ENCODE assay signal across 33 cellular contexts in genomic region chr3:120339362-120339761, GRCh38. TPM values are rescaled to one million over a fixed set of nuclear protein-coding genes. Genes with fewer than 3 reads are reported as not detected.
"Had no signal": no experiment of that assay in that cellular context is flagged by ENCODE, and none has a peak within 500 bp of the region (broad histone marks: within the 10 kb centered on the region; RNA-seq: fewer than 3 reads in every experiment).

No MANE protein-coding gene starts in this region.

- H2AFZ ChIP-seq: hepatocyte had no signal

- DNase-seq: activated CD4-positive, alpha-beta memory T cell treated with anti-CD3 and anti-CD28 coated beads for 36 hours; activated CD4-positive, alpha-beta T cell treated with anti-CD3 and anti-CD28 coated beads for 36 hours; activated CD4-positive, alpha-beta T cell treated with anti-CD3 and anti-CD28 coated beads, Interleukin-2, amount 10 ng/mL, durations not matched to agents 24 days and 14 days; activated CD4-positive, CD25-positive, alpha-beta regulatory T cell; activated CD4-positive, CD25-positive, alpha-beta regulatory T cell treated with anti-CD3 and anti-CD28 coated beads, Interleukin-2, amount 50 U/mL, for 72 hours; activated CD8-positive, alpha-beta memory T cell treated with anti-CD3 and anti-CD28 coated beads, Interleukin-2, amount 10 ng/mL, durations not matched to agents 7 days and 5 days; activated CD8-positive, alpha-beta memory T cell treated with anti-CD3 and anti-CD28 coated beads, Interleukin-2, amount 50 U/mL, for 4 hours; activated CD8-positive, alpha-beta T cell treated with anti-CD3 and anti-CD28 coated beads, Interleukin-2, amount 10 ng/mL, durations not matched to agents 7 days and 5 days; activated effector memory CD4-positive, alpha-beta T cell treated with anti-CD3 and anti-CD28 coated beads, Interleukin-2, amount 50 U/mL, for 16 hours; activated naive CD4-positive, alpha-beta T cell treated with anti-CD3 and anti-CD28 coated beads, Interleukin-2, amount 10 ng/mL, durations not matched to agents 7 days and 5 days; activated T-cell treated with anti-CD3 and anti-CD28 coated beads, Interleukin-2, amount 50 U/mL, for 24 hours; central memory CD4-positive, alpha-beta T cell; cerebellar nuclear complex; colonic mucosa; effector CD8-positive, alpha-beta T cell; esophagus squamous epithelium; foreskin melanocyte; heart right ventricle; T-helper 1 cell; T-helper 17 cell; T1000 had no signal

- FAIRE-seq: endometrium, endothelial cell of umbilical vein had no signal

- H3K9me3 ChIP-seq: colonic mucosa had no signal

- H3K4me3 Mint-ChIP-seq: activated CD4-positive, alpha-beta memory T cell treated with anti-CD3 and anti-CD28 coated beads for 36 hours; activated CD4-positive, alpha-beta T cell treated with anti-CD3 and anti-CD28 coated beads for 36 hours; activated CD4-positive, alpha-beta T cell treated with anti-CD3 and anti-CD28 coated beads, Interleukin-2, amount 10 ng/mL, durations not matched to agents 24 days and 14 days; activated CD8-positive, alpha-beta memory T cell treated with anti-CD3 and anti-CD28 coated beads, Interleukin-2, amount 10 ng/mL, durations not matched to agents 7 days and 5 days; activated CD8-positive, alpha-beta T cell treated with anti-CD3 and anti-CD28 coated beads, Interleukin-2, amount 10 ng/mL, durations not matched to agents 7 days and 5 days; activated naive CD4-positive, alpha-beta T cell treated with anti-CD3 and anti-CD28 coated beads, Interleukin-2, amount 10 ng/mL, durations not matched to agents 7 days and 5 days; activated naive CD8-positive, alpha-beta T cell; activated T-cell treated with anti-CD3 and anti-CD28 coated beads, Interleukin-2, amount 50 U/mL, for 24 hours; brain; T-helper 17 cell; T-helper 2 cell treated with Interferon-gamma antibody and Interleukin-4, amounts not matched to agents 5 μg/mL and 100 μg/mL, for 36 hours had no signal

- H3K4me3 ChIP-seq: ascending aorta, breast epithelium, cardiac muscle cell, colonic mucosa, esophagus squamous epithelium, gastroesophageal sphincter, heart right ventricle, hepatocyte had no signal

- H3K27ac ChIP-seq: ascending aorta, breast epithelium, cardiac muscle cell, colonic mucosa, epithelial cell of prostate, esophagus squamous epithelium, gastroesophageal sphincter, heart right ventricle, hepatocyte had no signal

- H3K4me1 ChIP-seq: ascending aorta, breast epithelium, colonic mucosa had no signal

- H3K36me3 ChIP-seq: breast epithelium, colonic mucosa had no signal

- H3K27me3 Mint-ChIP-seq: activated CD4-positive, alpha-beta memory T cell treated with anti-CD3 and anti-CD28 coated beads for 36 hours; activated CD4-positive, alpha-beta T cell treated with anti-CD3 and anti-CD28 coated beads for 36 hours; activated CD4-positive, alpha-beta T cell treated with anti-CD3 and anti-CD28 coated beads, Interleukin-2, amount 10 ng/mL, durations not matched to agents 24 days and 14 days; activated CD8-positive, alpha-beta memory T cell treated with anti-CD3 and anti-CD28 coated beads, Interleukin-2, amount 10 ng/mL, durations not matched to agents 7 days and 5 days; activated naive CD4-positive, alpha-beta T cell treated with anti-CD3 and anti-CD28 coated beads, Interleukin-2, amount 10 ng/mL, durations not matched to agents 7 days and 5 days; activated naive CD8-positive, alpha-beta T cell; activated T-cell treated with anti-CD3 and anti-CD28 coated beads, Interleukin-2, amount 50 U/mL, for 24 hours; brain; T-helper 17 cell had no signal

- H3K27ac Mint-ChIP-seq: activated CD4-positive, alpha-beta memory T cell treated with anti-CD3 and anti-CD28 coated beads for 36 hours; activated CD4-positive, alpha-beta T cell treated with anti-CD3 and anti-CD28 coated beads for 36 hours; activated CD8-positive, alpha-beta memory T cell treated with anti-CD3 and anti-CD28 coated beads, Interleukin-2, amount 10 ng/mL, durations not matched to agents 7 days and 5 days; activated CD8-positive, alpha-beta T cell treated with anti-CD3 and anti-CD28 coated beads, Interleukin-2, amount 10 ng/mL, durations not matched to agents 7 days and 5 days; activated naive CD4-positive, alpha-beta T cell treated with anti-CD3 and anti-CD28 coated beads, Interleukin-2, amount 10 ng/mL, durations not matched to agents 7 days and 5 days; activated naive CD8-positive, alpha-beta T cell; activated T-helper 2 cell treated with anti-CD3 and anti-CD28 coated beads, Interferon-gamma antibody, Interleukin-2, Interleukin-4, amounts not matched to agents 10 μg/mL and 5 μg/mL and 100 μg/mL, durations not matched to agents 14 hours and 24 hours and 36 hours; brain; T-helper 17 cell; T-helper 2 cell treated with Interferon-gamma antibody and Interleukin-4, amounts not matched to agents 5 μg/mL and 100 μg/mL, for 36 hours had no signal

- H3K27me3 ChIP-seq: ascending aorta, breast epithelium, cardiac muscle cell, colonic mucosa, esophagus squamous epithelium, gastroesophageal sphincter, heart right ventricle, hepatocyte had no signal

- H3K4me2 ChIP-seq: hepatocyte had no signal

- ATAC-seq: activated CD8-positive, alpha-beta memory T cell treated with anti-CD3 and anti-CD28 coated beads, Interleukin-2, amount 10 ng/mL, durations not matched to agents 7 days and 5 days; activated CD8-positive, alpha-beta T cell treated with anti-CD3 and anti-CD28 coated beads, Interleukin-2, amount 10 ng/mL, durations not matched to agents 7 days and 5 days; gastroesophageal sphincter; heart right ventricle; T-helper 17 cell had no signal

RNA-seq across cellular contexts. Expression of gene GPR156, which starts 54.3 kb away (rescaled TPM):
- total RNA-seq: activated CD4-positive, alpha-beta memory T cell treated with anti-CD3 and anti-CD28 coated beads for 36 hours; activated CD4-positive, alpha-beta T cell treated with anti-CD3 and anti-CD28 coated beads, Interleukin-2, amount 10 ng/mL, durations not matched to agents 24 days and 14 days; activated CD8-positive, alpha-beta memory T cell treated with anti-CD3 and anti-CD28 coated beads, Interleukin-2, amount 10 ng/mL, durations not matched to agents 7 days and 5 days; activated CD8-positive, alpha-beta T cell treated with anti-CD3 and anti-CD28 coated beads, Interleukin-2, amount 10 ng/mL, durations not matched to agents 7 days and 5 days; activated T-helper 2 cell treated with anti-CD3 and anti-CD28 coated beads, Interferon-gamma antibody, Interleukin-2, Interleukin-4, amounts not matched to agents 10 μg/mL and 5 μg/mL and 100 μg/mL, durations not matched to agents 14 hours and 24 hours and 36 hours; ascending aorta had no signal
- polyA plus RNA-seq: cardiac muscle cell had no signal
